In genomic region chr6:125558907-125559306, GRCh38 we compare ENCODE assay signal across 18 cellular contexts.
DNase-seq lines count a peak whose midpoint lies in the region; ATAC-seq, FAIRE-seq and TF ChIP-seq lines count a peak whose summit lies in the region.
"Had no signal": no experiment of that assay in that cellular context is flagged by ENCODE, and none has a peak within 500 bp of the region (broad histone marks: within the 10 kb centered on the region; RNA-seq: fewer than 3 reads in every experiment).

No MANE protein-coding gene starts in this region.

- no peak overlapping the region for H3K27ac ChIP-seq in breast epithelium
- H3K27ac ChIP-seq: left ventricle myocardium inferior, vagina had no signal

- DNase-seq in MCF 10A (ENCODE audit: unreplicated experiment) (peak; percentile 36), breast epithelium (ENCODE audit: low spot score in 2 of 2) (no peak), RPMI8226 (peak; percentile 28), kidney glomerular epithelial cell (lab: John Stamatoyannopoulos, UW) (peak; percentile 40), urothelium cell line (ENCODE audit: low spot score) (peak; percentile 13), NCI-H2227 treated with DMSO at 0.1 percent for 48 hours (lab: John Stamatoyannopoulos, UW) (no peak)
- no peak for DNase-seq in activated CD8-positive, alpha-beta memory T cell treated with anti-CD3 and anti-CD28 coated beads, Interleukin-2, amount 50 U/mL, for 48 hours
- DNase-seq: activated CD4-positive, alpha-beta T cell treated with anti-CD3 and anti-CD28 coated beads for 36 hours; activated naive CD8-positive, alpha-beta T cell treated with anti-CD3 and anti-CD28 coated beads for 36 hours; COR-L47; effector memory CD8-positive, alpha-beta T cell; left ventricle myocardium inferior; NK-92 treated with Interleukin-12 subunit alpha and Interleukin-12 subunit beta, amount 100 ng/mL, for 24 hours; stimulated activated CD8-positive, alpha-beta memory T cell treated with anti-CD3 and anti-CD28 coated beads, Interleukin-4, amount 100 ng/mL, for 48 hours had no signal

- no peak overlapping the region for H3K4me3 Mint-ChIP-seq in MCF 10A (ENCODE audit: unreplicated experiment)
- H3K4me3 Mint-ChIP-seq: activated CD4-positive, alpha-beta T cell treated with anti-CD3 and anti-CD28 coated beads for 36 hours; activated naive CD8-positive, alpha-beta T cell treated with anti-CD3 and anti-CD28 coated beads for 36 hours; effector memory CD8-positive, alpha-beta T cell had no signal

- intact Hi-C loops in MCF 10A (cut with micrococcal nuclease): no loop called here
- intact Hi-C loops in breast epithelium (cut with DNase I; ENCODE audit: low total_unique reads): no loop called here

- no peaks in the 10 kb centered on the region for H3K36me3 Mint-ChIP-seq in MCF 10A (ENCODE audit: insufficient read depth, unreplicated experiment)
- H3K36me3 Mint-ChIP-seq: activated naive CD8-positive, alpha-beta T cell treated with anti-CD3 and anti-CD28 coated beads for 36 hours had no signal

- ATAC-seq in SK-N-SH treated with all-trans-retinoic acid at 6 μM for 48 hours: no peak
- ATAC-seq: activated CD4-positive, alpha-beta T cell treated with anti-CD3 and anti-CD28 coated beads for 36 hours; effector memory CD8-positive, alpha-beta T cell had no signal

- H3K4me3 ChIP-seq in breast epithelium: no peak overlapping the region
- H3K4me3 ChIP-seq: left ventricle myocardium inferior, vagina had no signal

- POLR2A ChIA-PET in MCF 10A (lab: Yijun Ruan, JAX): interaction anchor here (0.5 to 0.7 kb wide), 2 partner anchors 10 to 23 kb away, joined by 3 read pairs; no protein-coding TSS in a partner anchor

- no peaks in the 10 kb centered on the region for H3K9me3 ChIP-seq in breast epithelium
- H3K9me3 ChIP-seq: left ventricle myocardium inferior, vagina had no signal

- no peak for FAIRE-seq in urothelium cell line (lab: Jason Lieb, UNC)
- FAIRE-seq: GM18507, HepG2 had no signal

- TF ChIP-seq CTCF in MCF 10A (IDR thresholded peaks at IDR 0.05; ENCODE audit: unreplicated experiment) (no peak), breast epithelium (IDR thresholded peaks at IDR 0.05) (no peak)

- peaks cover 63% of the 10 kb centered on the region for H3K27me3 Mint-ChIP-seq in MCF 10A (ENCODE audit: insufficient read depth, unreplicated experiment)

- CTCF ChIA-PET in MCF 10A (lab: Yijun Ruan, JAX): interaction anchor here (0.6 kb wide), 1 partner anchor 204 kb away, joined by 3 read pairs; no protein-coding TSS in a partner anchor

- H3K36me3 ChIP-seq in breast epithelium: no peaks in the 10 kb centered on the region
- H3K36me3 ChIP-seq: left ventricle myocardium inferior, vagina had no signal

- no peak overlapping the region for H3K27ac Mint-ChIP-seq in MCF 10A (ENCODE audit: low read depth, unreplicated experiment)
- H3K27ac Mint-ChIP-seq: activated CD4-positive, alpha-beta T cell treated with anti-CD3 and anti-CD28 coated beads for 36 hours; activated naive CD8-positive, alpha-beta T cell treated with anti-CD3 and anti-CD28 coated beads for 36 hours; effector memory CD8-positive, alpha-beta T cell had no signal

- no peaks in the 10 kb centered on the region for H3K4me1 Mint-ChIP-seq in MCF 10A (ENCODE audit: insufficient read depth, unreplicated experiment)
- H3K4me1 Mint-ChIP-seq: activated CD4-positive, alpha-beta T cell treated with anti-CD3 and anti-CD28 coated beads for 36 hours; activated naive CD8-positive, alpha-beta T cell treated with anti-CD3 and anti-CD28 coated beads for 36 hours had no signal

- no peaks in the 10 kb centered on the region for H3K4me1 ChIP-seq in breast epithelium
- H3K4me1 ChIP-seq: vagina had no signal

- no peaks in the 10 kb centered on the region for H3K27me3 ChIP-seq in breast epithelium
- H3K27me3 ChIP-seq: vagina had no signal

- no peaks in the 10 kb centered on the region for H3K9me3 Mint-ChIP-seq in MCF 10A (ENCODE audit: unreplicated experiment)
- H3K9me3 Mint-ChIP-seq: activated naive CD8-positive, alpha-beta T cell treated with anti-CD3 and anti-CD28 coated beads for 36 hours; effector memory CD8-positive, alpha-beta T cell had no signal

- no peak for TF ChIP-seq POLR2A in breast epithelium (IDR thresholded peaks at IDR 0.05)

- no TSS peak for BruUV-seq in MCF 10A (replicated peaks; lab: Mats Ljungman, UMichigan)

TF ChIP-seq in SK-N-SH treated with all-trans-retinoic acid at 6 μM for 48 hours, 23 proteins besides CTCF, POLR2A, EP300 and RAD21:
- no peak for TF ChIP-seq GLIS3 (CRISPR knock-in tag; IDR thresholded peaks at IDR 0.05)
- TF ChIP-seq CSDC2 (CRISPR knock-in tag; IDR thresholded peaks at IDR 0.05): no peak
- no peak for TF ChIP-seq TOX (CRISPR knock-in tag; IDR thresholded peaks at IDR 0.05; ENCODE audit: borderline replicate concordance)
- TF ChIP-seq ARNTL (CRISPR knock-in tag; IDR thresholded peaks at IDR 0.05; ENCODE audit: borderline replicate concordance, low read depth): no peak
- TF ChIP-seq POU6F1 (CRISPR knock-in tag; IDR thresholded peaks at IDR 0.05; ENCODE audit: borderline replicate concordance, low read depth): no peak
- no peak for TF ChIP-seq ZC3H10 (CRISPR knock-in tag; IDR thresholded peaks at IDR 0.05)

Comparison
In these comparisons a context has a peak if more than half of its experiments do, and no peak if none do; other contexts are left out.
1. DNase-seq: peak in MCF 10A (single experiment), RPMI8226 (single experiment), kidney glomerular epithelial cell (single experiment) and urothelium cell line (single experiment); none in breast epithelium (0 of 2), NCI-H2227 treated with DMSO at 0.1 percent for 48 hours (single experiment) and activated CD8-positive, alpha-beta memory T cell treated with anti-CD3 and anti-CD28 coated beads, Interleukin-2, amount 50 U/mL, for 48 hours (single experiment).